13 cellular contexts compared by ENCODE assay signal in genomic region chr20:48688579-48688978, GRCh38.
"Had no signal": no experiment of that assay in that cellular context is flagged by ENCODE, and none has a peak within 500 bp of the region (broad histone marks: within the 10 kb centered on the region; RNA-seq: fewer than 3 reads in every experiment).

No MANE protein-coding gene starts in this region.

- H3K36me3 ChIP-seq: right lobe of liver had no signal

- H3K27ac Mint-ChIP-seq: activated naive CD4-positive, alpha-beta T cell treated with anti-CD3 and anti-CD28 coated beads, Interleukin-2, amount 50 U/mL, for 24 hours; WTC11 had no signal

- H3K27me3 ChIP-seq: right lobe of liver, stomach had no signal

- H3K27ac ChIP-seq: right lobe of liver, stomach had no signal

- DNase-seq: activated CD4-positive, alpha-beta T cell treated with anti-CD3 and anti-CD28 coated beads for 4 hours; activated effector memory CD4-positive, alpha-beta T cell treated with Interleukin-2 at 50 U/mL for 16 hours; amniotic stem cell; foreskin melanocyte; kidney glomerular epithelial cell; mesenchymal stem cell; stomach had no signal

- ATAC-seq: SK-N-SH treated with all-trans-retinoic acid at 6 μM for 48 hours, WTC11 had no signal

- H3K36me3 Mint-ChIP-seq: activated naive CD4-positive, alpha-beta T cell treated with anti-CD3 and anti-CD28 coated beads, Interleukin-2, amount 50 U/mL, for 24 hours had no signal

- H3K4me3 ChIP-seq: right lobe of liver, smooth muscle cell, stomach had no signal

- H3K27me3 Mint-ChIP-seq: activated naive CD4-positive, alpha-beta T cell treated with anti-CD3 and anti-CD28 coated beads, Interleukin-2, amount 50 U/mL, for 24 hours had no signal

- H3K4me3 Mint-ChIP-seq: activated naive CD4-positive, alpha-beta T cell treated with anti-CD3 and anti-CD28 coated beads, Interleukin-2, amount 50 U/mL, for 24 hours; nephron; WTC11 had no signal

- H3K9me3 ChIP-seq: right lobe of liver, stomach had no signal
